ENCODE assay signal across 31 cellular contexts in genomic region chr2:241234962-241235361, GRCh38.
"Had no signal": no experiment of that assay in that cellular context is flagged by ENCODE, and none has a peak within 500 bp of the region (broad histone marks: within the 10 kb centered on the region; RNA-seq: fewer than 3 reads in every experiment).

No MANE protein-coding gene starts in this region.

- H3K4me1 Mint-ChIP-seq: activated CD4-positive, alpha-beta memory T cell treated with anti-CD3 and anti-CD28 coated beads, Interleukin-2, amount 10 ng/mL, durations not matched to agents 7 days and 5 days; activated CD4-positive, alpha-beta T cell treated with anti-CD3 and anti-CD28 coated beads, Interleukin-2, amount 10 ng/mL, durations not matched to agents 7 days and 5 days had no signal

- H3K9me3 Mint-ChIP-seq: activated CD4-positive, alpha-beta memory T cell treated with anti-CD3 and anti-CD28 coated beads, Interleukin-2, amount 10 ng/mL, durations not matched to agents 7 days and 5 days; activated CD4-positive, alpha-beta T cell treated with anti-CD3 and anti-CD28 coated beads, Interleukin-2, amount 10 ng/mL, durations not matched to agents 7 days and 5 days; activated T-cell treated with anti-CD3 and anti-CD28 coated beads, Interleukin-2, amount 50 U/mL, for 72 hours; immature natural killer cell; natural killer cell treated with Interleukin-12 subunit alpha and Interleukin-12 subunit beta and Interleukin-15 and Interleukin-18, amount 100 ng/mL, for 72 hours had no signal

- H3K27me3 Mint-ChIP-seq: activated CD4-positive, alpha-beta memory T cell treated with anti-CD3 and anti-CD28 coated beads, Interleukin-2, amount 10 ng/mL, durations not matched to agents 7 days and 5 days; activated CD4-positive, alpha-beta T cell treated with anti-CD3 and anti-CD28 coated beads, Interleukin-2, amount 10 ng/mL, durations not matched to agents 7 days and 5 days; activated naive CD8-positive, alpha-beta T cell; natural killer cell treated with Interleukin-12 subunit alpha and Interleukin-12 subunit beta and Interleukin-15 and Interleukin-18, amount 100 ng/mL, for 72 hours; T-helper 17 cell had no signal

- ATAC-seq: activated CD4-positive, CD25-positive, alpha-beta regulatory T cell treated with anti-CD3 and anti-CD28 coated beads, Interleukin-2, amount 50 U/mL, for 24 hours; activated T-cell treated with anti-CD3 and anti-CD28 coated beads, Interleukin-2, amount 50 U/mL, for 72 hours; esophagus mucosa; lower lobe of right lung; psoas muscle; stimulated activated naive CD8-positive, alpha-beta T cell treated with anti-CD3 and anti-CD28 coated beads, Interleukin-15, Interleukin-2, amounts not matched to agents 100 U/mL and 50 U/mL, for 24 hours; T-helper 17 cell had no signal

- H3K4me1 ChIP-seq: lower lobe of right lung, psoas muscle, uterus had no signal

- H3K4me3 Mint-ChIP-seq: activated CD4-positive, alpha-beta memory T cell treated with anti-CD3 and anti-CD28 coated beads, Interleukin-2, amount 10 ng/mL, durations not matched to agents 7 days and 5 days; activated CD4-positive, alpha-beta T cell treated with anti-CD3 and anti-CD28 coated beads, Interleukin-2, amount 10 ng/mL, durations not matched to agents 7 days and 5 days; activated naive CD8-positive, alpha-beta T cell; activated T-cell treated with anti-CD3 and anti-CD28 coated beads, Interleukin-2, amount 50 U/mL, for 72 hours; immature natural killer cell; natural killer cell treated with Interleukin-12 subunit alpha and Interleukin-12 subunit beta and Interleukin-15 and Interleukin-18, amount 100 ng/mL, for 72 hours; T-helper 17 cell had no signal

- H3K9me3 ChIP-seq: lower lobe of right lung, ovary, psoas muscle, thoracic aorta, uterus had no signal

- H3K27ac Mint-ChIP-seq: activated CD4-positive, alpha-beta memory T cell treated with anti-CD3 and anti-CD28 coated beads, Interleukin-2, amount 10 ng/mL, durations not matched to agents 7 days and 5 days; activated CD4-positive, alpha-beta T cell treated with anti-CD3 and anti-CD28 coated beads, Interleukin-2, amount 10 ng/mL, durations not matched to agents 7 days and 5 days; activated naive CD8-positive, alpha-beta T cell; activated T-cell treated with anti-CD3 and anti-CD28 coated beads, Interleukin-2, amount 50 U/mL, for 72 hours; immature natural killer cell; natural killer cell treated with Interleukin-12 subunit alpha and Interleukin-12 subunit beta and Interleukin-15 and Interleukin-18, amount 100 ng/mL, for 72 hours; T-helper 17 cell had no signal

- H3K27ac ChIP-seq: coronary artery, lower lobe of right lung, ovary, psoas muscle, thoracic aorta, uterus, WERI-Rb-1 had no signal

- H3K27me3 ChIP-seq: dorsolateral prefrontal cortex, ovary, uterus had no signal

- DNase-seq: activated CD4-positive, alpha-beta memory T cell treated with anti-CD3 and anti-CD28 coated beads, Interleukin-2, amount 10 ng/mL, durations not matched to agents 7 days and 5 days; activated CD4-positive, alpha-beta T cell treated with anti-CD3 and anti-CD28 coated beads, Interleukin-2, amount 10 ng/mL, durations not matched to agents 7 days and 5 days; activated effector memory CD4-positive, alpha-beta T cell treated with Interleukin-2 at 50 U/mL for 16 hours; activated naive CD4-positive, alpha-beta T cell treated with Interleukin-2 at 50 U/mL for 16 hours; activated T-cell treated with anti-CD3 and anti-CD28 coated beads, Interleukin-2, amount 50 U/mL, for 72 hours; anterior cingulate cortex; cerebellar nuclear complex; effector memory CD4-positive, alpha-beta T cell; foreskin fibroblast; hypothalamus; immature natural killer cell; lower lobe of right lung; mesenchymal stem cell; stimulated activated CD4-positive, alpha-beta T cell treated with anti-CD3 and anti-CD28 coated beads, Interleukin-15, amount 100 ng/mL, for 24 hours; stimulated activated CD4-positive, alpha-beta T cell treated with anti-CD3 and anti-CD28 coated beads, Interleukin-2, amount 100 ng/mL, for 24 hours; stimulated activated naive CD8-positive, alpha-beta T cell treated with anti-CD3 and anti-CD28 coated beads, Interleukin-15, Interleukin-2, amounts not matched to agents 100 U/mL and 50 U/mL, for 24 hours; T-helper 17 cell; T1000; trophoblast cell; uterus; WERI-Rb-1 had no signal

- H3K36me3 ChIP-seq: ovary, uterus had no signal

- H3K4me2 ChIP-seq: smooth muscle cell had no signal

- H3K4me3 ChIP-seq: coronary artery, dorsolateral prefrontal cortex, lower lobe of right lung, ovary, psoas muscle, smooth muscle cell, thoracic aorta, uterus had no signal
